ENCODE assay signal across 8 cellular contexts in the genomic region with DNA sequence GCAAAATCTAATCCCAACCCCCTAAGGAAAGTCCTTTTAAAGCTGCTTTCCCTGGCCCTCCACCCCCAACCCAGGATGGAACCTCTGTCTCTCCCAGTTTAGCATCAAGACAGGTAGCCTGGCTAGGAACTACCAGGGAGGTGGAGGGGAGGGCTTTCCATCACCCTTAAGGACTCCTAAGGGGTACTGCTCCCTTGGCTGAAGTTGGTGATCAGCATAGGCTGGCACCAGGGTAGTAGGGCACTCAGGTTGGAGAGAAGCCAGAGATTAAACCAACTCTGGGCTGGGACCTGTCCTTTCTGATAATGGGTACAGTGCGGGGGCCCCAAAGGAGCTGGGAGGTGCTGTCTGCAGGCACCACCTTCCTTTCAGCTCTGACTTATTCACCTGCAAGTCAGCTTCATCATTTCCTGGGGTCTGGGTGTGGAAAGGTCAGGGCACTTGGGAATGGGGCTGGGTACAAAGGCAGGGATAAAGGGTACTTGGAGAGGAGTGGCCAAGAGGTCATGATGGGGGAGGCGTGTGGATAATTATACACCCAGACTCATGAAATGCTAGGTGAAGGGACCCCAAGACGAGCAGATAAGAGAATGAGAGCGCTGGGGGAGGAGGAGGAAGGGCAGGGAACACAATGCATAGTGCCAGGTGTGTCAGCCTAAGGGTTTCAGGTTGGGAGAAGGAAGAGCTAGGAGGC. TPM values are rescaled to one million over a fixed set of nuclear protein-coding genes. Genes with fewer than 3 reads are reported as not detected.
DNase-seq lines count a peak whose midpoint lies in the region; ATAC-seq and TF ChIP-seq lines count a peak whose summit lies in the region.

No MANE protein-coding gene starts in this region.

- H3K36me3 Mint-ChIP-seq in activated CD8-positive, alpha-beta memory T cell treated with anti-CD3 and anti-CD28 coated beads, Interleukin-2, amount 10 ng/mL, durations not matched to agents 7 days and 5 days = peaks cover 28% of the 10 kb centered on the region

- peak overlapping the region; percentile 89 for H3K9ac ChIP-seq in smooth muscle cell (ENCODE audit: low read depth)

- H3K79me2 ChIP-seq in hepatocyte (peaks cover 90% of the 10 kb centered on the region), smooth muscle cell (ENCODE audit: low read depth) (peaks cover 92% of the 10 kb centered on the region)

- H3K4me1 ChIP-seq in hepatocyte (ENCODE audit: insufficient read depth) (peaks cover 53% of the 10 kb centered on the region), smooth muscle cell (ENCODE audit: low read depth) (peaks cover 46% of the 10 kb centered on the region)

- peak overlapping the region; percentile 92 for H3K27ac Mint-ChIP-seq in activated CD8-positive, alpha-beta memory T cell treated with anti-CD3 and anti-CD28 coated beads, Interleukin-2, amount 10 ng/mL, durations not matched to agents 7 days and 5 days

- peak overlapping the region; percentile 96 for H3K4me3 ChIP-seq in hepatocyte
- H3K4me3 ChIP-seq in smooth muscle cell = peak overlapping the region; percentile 97

- H3K27me3 Mint-ChIP-seq in activated CD8-positive, alpha-beta memory T cell treated with anti-CD3 and anti-CD28 coated beads, Interleukin-2, amount 10 ng/mL, durations not matched to agents 7 days and 5 days = no peaks in the 10 kb centered on the region

- DNase-seq in activated naive CD4-positive, alpha-beta T cell treated with Interleukin-2 at 50 U/mL for 16 hours = peak; percentile 31
- DNase-seq in activated naive CD4-positive, alpha-beta T cell treated with anti-CD3 and anti-CD28 coated beads, Interleukin-2, amount 50 U/mL, for 16 hours = no peak
- peak; percentile 46 for DNase-seq in activated CD8-positive, alpha-beta memory T cell treated with anti-CD3 and anti-CD28 coated beads, Interleukin-2, amount 10 ng/mL, durations not matched to agents 7 days and 5 days
- DNase-seq in hepatocyte (ENCODE audit: low spot score) (no peak), smooth muscle cell (lab: John Stamatoyannopoulos, UW; ENCODE audit: unreplicated experiment) (no peak), ureter (ENCODE audit: low spot score) (no peak), AG20443 (ENCODE audit: low spot score) (no peak)

- CTCF ChIA-PET in activated CD8-positive, alpha-beta memory T cell treated with anti-CD3 and anti-CD28 coated beads, Interleukin-2, amount 10 ng/mL, durations not matched to agents 7 days and 5 days (lab: Charles Lee) = interaction anchor here (0.6 to 12.2 kb wide), 17 partner anchors 8 to 89 kb away, joined by 3 to 119 read pairs (median 4); a partner anchor contains a TSS

- TF ChIP-seq CTCF in hepatocyte (IDR thresholded peaks at IDR 0.05; ENCODE audit: poor library complexity) (no peak), smooth muscle cell (IDR thresholded peaks at IDR 0.05; ENCODE audit: borderline replicate concordance, insufficient read depth, poor library complexity, severe bottlenecking) (no peak)

- no peaks in the 10 kb centered on the region for H3K9me3 Mint-ChIP-seq in activated CD8-positive, alpha-beta memory T cell treated with anti-CD3 and anti-CD28 coated beads, Interleukin-2, amount 10 ng/mL, durations not matched to agents 7 days and 5 days (ENCODE audit: low read depth)

- peaks cover 21% of the 10 kb centered on the region for H3F3A ChIP-seq in smooth muscle cell (ENCODE audit: low read depth)

- H2AFZ ChIP-seq in hepatocyte (no peak overlapping the region), smooth muscle cell (ENCODE audit: low read depth) (no peak overlapping the region)

- H3K27me3 ChIP-seq in hepatocyte (no peaks in the 10 kb centered on the region), smooth muscle cell (ENCODE audit: low read depth) (no peaks in the 10 kb centered on the region)

- no peaks in the 10 kb centered on the region for H3K9me3 ChIP-seq in hepatocyte (ENCODE audit: low read depth)
- H3K9me3 ChIP-seq in smooth muscle cell (replicated peaks; ENCODE audit: low read depth) = no peaks in the 10 kb centered on the region

- no peaks in the 10 kb centered on the region for H3K36me3 ChIP-seq in hepatocyte (replicated peaks; ENCODE audit: insufficient read depth, low read depth)
- no peaks in the 10 kb centered on the region for H3K36me3 ChIP-seq in smooth muscle cell (ENCODE audit: low read depth)

- peaks cover 67% of the 10 kb centered on the region for H3K4me1 Mint-ChIP-seq in activated CD8-positive, alpha-beta memory T cell treated with anti-CD3 and anti-CD28 coated beads, Interleukin-2, amount 10 ng/mL, durations not matched to agents 7 days and 5 days

- H3K27ac ChIP-seq in hepatocyte (peak overlapping the region; percentile 87), smooth muscle cell (ENCODE audit: low read depth) (peak overlapping the region; percentile 96)

- peak overlapping the region; percentile 98 for H3K4me3 Mint-ChIP-seq in activated CD8-positive, alpha-beta memory T cell treated with anti-CD3 and anti-CD28 coated beads, Interleukin-2, amount 10 ng/mL, durations not matched to agents 7 days and 5 days

- ATAC-seq in activated CD8-positive, alpha-beta memory T cell treated with anti-CD3 and anti-CD28 coated beads, Interleukin-2, amount 10 ng/mL, durations not matched to agents 7 days and 5 days = no peak
- ATAC-seq in GM21390 (IDR thresholded peaks at IDR 0.05; ENCODE audit: unreplicated experiment) = no peak

- H3K9me2 ChIP-seq in hepatocyte (replicated peaks; ENCODE audit: insufficient read depth) = no peaks in the 10 kb centered on the region

- H4K20me1 ChIP-seq in hepatocyte (ENCODE audit: insufficient read depth, poor library complexity, severe bottlenecking) (peaks cover 31% of the 10 kb centered on the region), smooth muscle cell (ENCODE audit: low read depth) (peaks cover 54% of the 10 kb centered on the region)

- H3K4me2 ChIP-seq in hepatocyte (peak overlapping the region; percentile 82), smooth muscle cell (peak overlapping the region; percentile 90)

- 20% methylated on average over 4 of the region's 4 CpGs for WGBS in hepatocyte (ENCODE audit: low lambda C conversion rate, missing lambda C conversion rate)
- 28% methylated on average over 4 of the region's 4 CpGs for WGBS in smooth muscle cell (ENCODE audit: low lambda C conversion rate)

RNA-seq across cellular contexts. Expression of a gene that starts 1.3 kb away (rescaled TPM):
- 100 to 1,000 TPM; 159 to 161 TPM for total RNA-seq in activated CD8-positive, alpha-beta memory T cell treated with anti-CD3 and anti-CD28 coated beads, Interleukin-2, amount 10 ng/mL, durations not matched to agents 7 days and 5 days
- total RNA-seq in hepatocyte (36.5 and 46.9 TPM in 2 replicates), smooth muscle cell (30.2 and 58.0 TPM in 2 replicates), ureter (104 TPM)
- polyA plus RNA-seq in hepatocyte (27.1 and 30.1 TPM in 2 replicates), smooth muscle cell (21.0 and 24.2 TPM in 2 replicates)

RNA-seq across cellular contexts. Expression of a gene that starts 35.6 kb away (rescaled TPM):
- not detected for total RNA-seq in activated CD8-positive, alpha-beta memory T cell treated with anti-CD3 and anti-CD28 coated beads, Interleukin-2, amount 10 ng/mL, durations not matched to agents 7 days and 5 days
- total RNA-seq in hepatocyte (0.83 TPM in 1 of 2 replicates, not detected in the other), smooth muscle cell (not detected in 2 replicates), ureter (not detected)
- polyA plus RNA-seq in hepatocyte (not detected in 2 replicates), smooth muscle cell (0.66 and 1.5 TPM in 2 replicates)

RNA-seq across cellular contexts. Expression of a gene that starts 42.8 kb away (rescaled TPM):
- total RNA-seq in activated CD8-positive, alpha-beta memory T cell treated with anti-CD3 and anti-CD28 coated beads, Interleukin-2, amount 10 ng/mL, durations not matched to agents 7 days and 5 days = 10 to 100 TPM; 80.2 to 99.4 TPM
- total RNA-seq in hepatocyte = 33.2 and 40.3 TPM in 2 replicates
- 15.7 and 28.0 TPM in 2 replicates for polyA plus RNA-seq in hepatocyte
- 35.6 and 41.7 TPM in 2 replicates for total RNA-seq in smooth muscle cell
- polyA plus RNA-seq in smooth muscle cell = 14.9 and 18.3 TPM in 2 replicates
- 83.8 TPM for total RNA-seq in ureter

RNA-seq across cellular contexts. Expression of a gene that starts 43.7 kb away (rescaled TPM):
- total RNA-seq in activated CD8-positive, alpha-beta memory T cell treated with anti-CD3 and anti-CD28 coated beads, Interleukin-2, amount 10 ng/mL, durations not matched to agents 7 days and 5 days = 100 to 1,000 TPM; 185 to 200 TPM
- 393 and 416 TPM in 2 replicates for total RNA-seq in hepatocyte
- 326 and 360 TPM in 2 replicates for polyA plus RNA-seq in hepatocyte
- total RNA-seq in smooth muscle cell = 452 and 457 TPM in 2 replicates
- 408 and 447 TPM in 2 replicates for polyA plus RNA-seq in smooth muscle cell
- 189 TPM for total RNA-seq in ureter

Comparison
In these comparisons a context has a peak if more than half of its experiments do, and no peak if none do; other contexts are left out.
1. DNase-seq: peak in activated naive CD4-positive, alpha-beta T cell treated with Interleukin-2 at 50 U/mL for 16 hours (single experiment) and activated CD8-positive, alpha-beta memory T cell treated with anti-CD3 and anti-CD28 coated beads, Interleukin-2, amount 10 ng/mL, durations not matched to agents 7 days and 5 days (single experiment); none in activated naive CD4-positive, alpha-beta T cell treated with anti-CD3 and anti-CD28 coated beads, Interleukin-2, amount 50 U/mL, for 16 hours (single experiment), hepatocyte (single experiment), smooth muscle cell (single experiment), ureter (single experiment) and AG20443 (single experiment).